ENCODE assay signal across 9 cellular contexts in the genomic region with DNA sequence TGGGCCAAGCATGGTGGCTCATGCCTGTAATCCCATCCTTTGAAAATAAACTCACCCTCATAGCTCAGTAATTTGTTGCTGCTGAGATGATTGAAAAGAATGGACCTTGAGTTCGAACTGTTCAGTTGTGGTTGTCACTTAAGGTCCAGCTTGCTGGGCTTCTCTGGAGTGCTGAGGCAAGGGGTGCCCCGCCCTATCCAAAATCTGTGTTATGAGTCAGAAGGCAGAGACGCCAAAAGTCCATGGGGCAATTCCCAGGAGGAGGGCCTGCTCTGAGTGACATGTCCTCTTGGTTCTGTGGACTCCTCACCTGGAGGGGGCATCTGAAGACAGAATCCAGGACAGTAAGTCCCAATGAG.
A peak's percentile ranks its signal among the peaks of the same experiment; 100 is the strongest.
DNase-seq lines count a peak whose midpoint lies in the region; ATAC-seq and TF ChIP-seq lines count a peak whose summit lies in the region.
"Had no signal": no experiment of that assay in that cellular context is flagged by ENCODE, and none has a peak within 500 bp of the region (broad histone marks: within the 10 kb centered on the region; RNA-seq: fewer than 3 reads in every experiment).

No MANE protein-coding gene starts in this region.

- CTCF ChIA-PET in HCT116 (lab: Charles Lee): interaction anchor here (0.8 to 1.5 kb wide), 2 partner anchors 28 to 275 kb away, joined by 3 read pairs; no protein-coding TSS in a partner anchor

- H2AFZ ChIP-seq in HCT116 (ENCODE audit: low read depth, low read length, poor library complexity, severe bottlenecking): peak overlapping the region; percentile 46
- H2AFZ ChIP-seq: parathyroid adenoma had no signal

- no peaks in the 10 kb centered on the region for H3K79me2 ChIP-seq in HCT116 (ENCODE audit: insufficient read depth, low read length)
- H3K79me2 ChIP-seq: parathyroid adenoma had no signal

- no peaks in the 10 kb centered on the region for H3K9me3 ChIP-seq in HCT116 (ENCODE audit: control insufficient read depth in 1 of 2, insufficient read depth in 1 of 2, low read depth in 1 of 2, low read length in 2 of 2)
- H3K9me3 ChIP-seq in adipocyte (ENCODE audit: control insufficient read depth, low read length): no peaks in the 10 kb centered on the region
- H3K9me3 ChIP-seq in effector memory CD4-positive, alpha-beta T cell (ENCODE audit: control insufficient read depth, low read length): no peaks in the 10 kb centered on the region

- POLR2A ChIA-PET in HCT116 (lab: Charles Lee): no interaction called here

- peak overlapping the region in 1 of 2 experiments; percentile 15; a peak in 1 of 4 replicates for H3K4me3 ChIP-seq in HCT116 (replicated peaks in 1 of 2; ENCODE audit: low read depth in 1 of 2, low read length in 2 of 2)
- H3K4me3 ChIP-seq in adipocyte (ENCODE audit: low read length): peak overlapping the region; percentile 52
- no peak overlapping the region for H3K4me3 ChIP-seq in effector memory CD4-positive, alpha-beta T cell (ENCODE audit: insufficient read depth, low read depth, low read length, poor library complexity, severe bottlenecking)

- TF ChIP-seq RAD21 in HCT116 (IDR thresholded peaks at IDR 0.05; ENCODE audit: low read depth): peak; percentile 11; the same call in 1 of the 2 replicates

- no peaks in the 10 kb centered on the region for H4K20me1 ChIP-seq in HCT116 (ENCODE audit: insufficient read depth)

- intact Hi-C loops in HCT116 (cut with micrococcal nuclease) (no loop called here), left ventricle myocardium superior (cut with micrococcal nuclease) (no loop called here)

- no TSS peak for BruUV-seq in HCT116 (replicated peaks; lab: Mats Ljungman, UMichigan)

- ATAC-seq in HCT116 (peak; percentile 85), left ventricle myocardium superior (peak; percentile 80)

- no peaks in the 10 kb centered on the region for H3K9me2 ChIP-seq in HCT116 (ENCODE audit: insufficient read depth)

- peak overlapping the region; percentile 62 for H3K4me2 ChIP-seq in HCT116 (ENCODE audit: low read length)

- H3K4me1 ChIP-seq in HCT116 (ENCODE audit: control insufficient read depth in 1 of 2, insufficient read depth in 2 of 2, low read length in 2 of 2) (peaks cover 28 to 30% of the 10 kb centered on the region in 2 experiments), adipocyte (ENCODE audit: control insufficient read depth, insufficient read depth, low read length) (peaks cover 32% of the 10 kb centered on the region)
- H3K4me1 ChIP-seq in effector memory CD4-positive, alpha-beta T cell (ENCODE audit: control insufficient read depth, insufficient read depth, low read length, poor library complexity, severe bottlenecking): no peaks in the 10 kb centered on the region
- H3K4me1 ChIP-seq: parathyroid adenoma had no signal

- H3K9ac ChIP-seq in HCT116 (ENCODE audit: low read length): 0 out of 2 replicates have a peak overlapping the region, but pooled peaks have one; percentile 4
- H3K9ac ChIP-seq in adipocyte (ENCODE audit: low read length): peak overlapping the region; percentile 67
- H3K9ac ChIP-seq: parathyroid adenoma had no signal

- TF ChIP-seq POLR2A in HCT116 (IDR thresholded peaks at IDR 0.05; ENCODE audit: borderline replicate concordance, extremely low read depth, insufficient read depth, insufficient read length): no peak

- H3K27me3 ChIP-seq in HCT116 (ENCODE audit: insufficient read depth, low read length) (no peaks in the 10 kb centered on the region), adipocyte (replicated peaks; ENCODE audit: control insufficient read depth, insufficient read depth, low read length) (no peaks in the 10 kb centered on the region)
- H3K27me3 ChIP-seq in effector memory CD4-positive, alpha-beta T cell (replicated peaks; ENCODE audit: control insufficient read depth, insufficient read depth, low read length, poor library complexity, severe bottlenecking): no peaks in the 10 kb centered on the region

- DNase-seq in HCT116 (ENCODE audit: low read depth, low spot score) (peak; percentile 62), adipocyte (ENCODE audit: low read depth) (peak; percentile 66), left ventricle myocardium superior (peak; percentile 51), stromal cell of bone marrow (ENCODE audit: low read depth) (peak; percentile 61), OCI-M2 (lab: John Stamatoyannopoulos, UW; ENCODE audit: unreplicated experiment) (no peak), HT-29 (ENCODE audit: low spot score) (no peak)
- DNase-seq in effector memory CD4-positive, alpha-beta T cell: no peak
- no peak for DNase-seq in activated effector memory CD4-positive, alpha-beta T cell treated with anti-CD3 and anti-CD28 coated beads, Interleukin-2, amount 50 U/mL, for 16 hours

- no peaks in the 10 kb centered on the region for H3K36me3 ChIP-seq in HCT116 (ENCODE audit: control insufficient read depth in 1 of 2, insufficient read depth in 2 of 2, low read length in 2 of 2)
- no peaks in the 10 kb centered on the region for H3K36me3 ChIP-seq in adipocyte (ENCODE audit: control insufficient read depth, insufficient read depth, low read length, severe bottlenecking)
- no peaks in the 10 kb centered on the region for H3K36me3 ChIP-seq in effector memory CD4-positive, alpha-beta T cell (ENCODE audit: control insufficient read depth, insufficient read depth, low read length)

- RAD21 ChIA-PET in HCT116 (lab: Charles Lee; ENCODE audit: low non-redundant PET in 1 of 2, low total read pairs in 2 of 2, uncharacterized antibody in 2 of 2, unreplicated experiment in 2 of 2): no interaction called here

- peak overlapping the region; percentile 43 for H3K27ac ChIP-seq in HCT116 (ENCODE audit: low read depth, low read length)
- no peak overlapping the region for H3K27ac ChIP-seq in effector memory CD4-positive, alpha-beta T cell (ENCODE audit: insufficient read depth, low read length, poor library complexity, severe bottlenecking)
- H3K27ac ChIP-seq: parathyroid adenoma had no signal

- TF ChIP-seq CTCF in HCT116 (IDR thresholded peaks at IDR 0.05 in 2 of 3, conservative IDR thresholded peaks at IDR 0.05 in 1 of 3; ENCODE audit: borderline replicate concordance in 1 of 3, insufficient read depth in 1 of 3, low read depth in 2 of 3, low read length in 2 of 3): no peak

TF ChIP-seq in HCT116, 20 proteins besides CTCF, POLR2A, EP300 and RAD21:
- TF ChIP-seq SP1 (IDR thresholded peaks at IDR 0.05; ENCODE audit: low read depth): peak; percentile 28; the same call in 1 of the 2 replicates
- no peak for TF ChIP-seq YY1 (IDR thresholded peaks at IDR 0.05; ENCODE audit: extremely low read depth, insufficient replicate concordance, low read depth, low read length)
- TF ChIP-seq EZH2phosphoT487 (IDR thresholded peaks at IDR 0.05; ENCODE audit: borderline replicate concordance): no peak
- peak; percentile 55; the same call in 1 of the 2 replicates for TF ChIP-seq CEBPB (IDR thresholded peaks at IDR 0.05; ENCODE audit: low read depth)
- TF ChIP-seq SIN3A (IDR thresholded peaks at IDR 0.05; ENCODE audit: low read depth): no peak
- peak; percentile 64 for TF ChIP-seq JUND (IDR thresholded peaks at IDR 0.05)
- no peak for TF ChIP-seq ZFX (IDR thresholded peaks at IDR 0.05)
- TF ChIP-seq, protein P1, sequence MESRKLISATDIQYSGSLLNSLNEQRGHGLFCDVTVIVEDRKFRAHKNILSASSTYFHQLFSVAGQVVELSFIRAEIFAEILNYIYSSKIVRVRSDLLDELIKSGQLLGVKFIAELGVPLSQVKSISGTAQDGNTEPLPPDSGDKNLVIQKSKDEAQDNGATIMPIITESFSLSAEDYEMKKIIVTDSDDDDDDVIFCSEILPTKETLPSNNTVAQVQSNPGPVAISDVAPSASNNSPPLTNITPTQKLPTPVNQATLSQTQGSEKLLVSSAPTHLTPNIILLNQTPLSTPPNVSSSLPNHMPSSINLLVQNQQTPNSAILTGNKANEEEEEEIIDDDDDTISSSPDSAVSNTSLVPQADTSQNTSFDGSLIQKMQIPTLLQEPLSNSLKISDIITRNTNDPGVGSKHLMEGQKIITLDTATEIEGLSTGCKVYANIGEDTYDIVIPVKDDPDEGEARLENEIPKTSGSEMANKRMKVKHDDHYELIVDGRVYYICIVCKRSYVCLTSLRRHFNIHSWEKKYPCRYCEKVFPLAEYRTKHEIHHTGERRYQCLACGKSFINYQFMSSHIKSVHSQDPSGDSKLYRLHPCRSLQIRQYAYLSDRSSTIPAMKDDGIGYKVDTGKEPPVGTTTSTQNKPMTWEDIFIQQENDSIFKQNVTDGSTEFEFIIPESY (IDR thresholded peaks at IDR 0.05; ENCODE audit: extremely low read depth, insufficient replicate concordance, low read length): no peak
- no peak for TF ChIP-seq EZH2 (IDR thresholded peaks at IDR 0.05)
- peak; percentile 63 for TF ChIP-seq FOSL1 (IDR thresholded peaks at IDR 0.05; ENCODE audit: low read depth)
- TF ChIP-seq EGR1 (IDR thresholded peaks at IDR 0.05; ENCODE audit: low read depth): no peak

Comparison
In these comparisons a context has a peak if more than half of its experiments do, and no peak if none do; other contexts are left out.
1. DNase-seq: peak in HCT116 (single experiment), adipocyte (single experiment), left ventricle myocardium superior (single experiment) and stromal cell of bone marrow (single experiment); none in OCI-M2 (single experiment), effector memory CD4-positive, alpha-beta T cell (0 of 3), HT-29 (single experiment) and activated effector memory CD4-positive, alpha-beta T cell treated with anti-CD3 and anti-CD28 coated beads, Interleukin-2, amount 50 U/mL, for 16 hours (single experiment).